In the genomic region with DNA sequence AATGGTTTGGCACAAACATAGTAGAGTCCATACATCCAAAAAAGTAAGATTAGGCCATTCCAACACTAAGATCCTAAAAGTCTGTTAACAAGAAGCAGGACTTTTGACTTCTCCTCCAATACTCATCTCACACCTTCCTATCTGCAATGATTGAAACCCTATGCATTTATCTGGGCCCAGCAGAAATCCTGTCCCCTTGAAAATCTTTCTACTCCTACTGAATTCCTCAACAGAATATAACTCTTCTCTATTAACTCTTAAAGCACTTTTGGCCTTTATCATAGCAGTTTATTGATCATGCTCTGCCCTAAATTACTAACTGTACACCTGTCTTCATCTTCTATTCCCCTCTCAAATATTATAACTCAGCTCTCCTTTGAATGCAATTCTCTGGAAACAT, we compare ENCODE assay signal across 1 cellular context.
TF ChIP-seq lines count a peak whose summit lies in the region.

No MANE protein-coding gene starts in this region.

TF ChIP-seq in neural cell, 6 proteins besides CTCF, POLR2A, EP300 and RAD21 (continued from another document):
- TF ChIP-seq, protein P1, sequence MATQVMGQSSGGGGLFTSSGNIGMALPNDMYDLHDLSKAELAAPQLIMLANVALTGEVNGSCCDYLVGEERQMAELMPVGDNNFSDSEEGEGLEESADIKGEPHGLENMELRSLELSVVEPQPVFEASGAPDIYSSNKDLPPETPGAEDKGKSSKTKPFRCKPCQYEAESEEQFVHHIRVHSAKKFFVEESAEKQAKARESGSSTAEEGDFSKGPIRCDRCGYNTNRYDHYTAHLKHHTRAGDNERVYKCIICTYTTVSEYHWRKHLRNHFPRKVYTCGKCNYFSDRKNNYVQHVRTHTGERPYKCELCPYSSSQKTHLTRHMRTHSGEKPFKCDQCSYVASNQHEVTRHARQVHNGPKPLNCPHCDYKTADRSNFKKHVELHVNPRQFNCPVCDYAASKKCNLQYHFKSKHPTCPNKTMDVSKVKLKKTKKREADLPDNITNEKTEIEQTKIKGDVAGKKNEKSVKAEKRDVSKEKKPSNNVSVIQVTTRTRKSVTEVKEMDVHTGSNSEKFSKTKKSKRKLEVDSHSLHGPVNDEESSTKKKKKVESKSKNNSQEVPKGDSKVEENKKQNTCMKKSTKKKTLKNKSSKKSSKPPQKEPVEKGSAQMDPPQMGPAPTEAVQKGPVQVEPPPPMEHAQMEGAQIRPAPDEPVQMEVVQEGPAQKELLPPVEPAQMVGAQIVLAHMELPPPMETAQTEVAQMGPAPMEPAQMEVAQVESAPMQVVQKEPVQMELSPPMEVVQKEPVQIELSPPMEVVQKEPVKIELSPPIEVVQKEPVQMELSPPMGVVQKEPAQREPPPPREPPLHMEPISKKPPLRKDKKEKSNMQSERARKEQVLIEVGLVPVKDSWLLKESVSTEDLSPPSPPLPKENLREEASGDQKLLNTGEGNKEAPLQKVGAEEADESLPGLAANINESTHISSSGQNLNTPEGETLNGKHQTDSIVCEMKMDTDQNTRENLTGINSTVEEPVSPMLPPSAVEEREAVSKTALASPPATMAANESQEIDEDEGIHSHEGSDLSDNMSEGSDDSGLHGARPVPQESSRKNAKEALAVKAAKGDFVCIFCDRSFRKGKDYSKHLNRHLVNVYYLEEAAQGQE (IDR thresholded peaks at IDR 0.05; ENCODE audit: borderline replicate concordance), result no peak
- TF ChIP-seq POLR2AphosphoS5 (IDR thresholded peaks at IDR 0.05) (no peak), SMC3 (conservative IDR thresholded peaks at IDR 0.05; ENCODE audit: poor library complexity) (no peak), TAF1 (IDR thresholded peaks at IDR 0.05; ENCODE audit: low read depth) (no peak)
TF ChIP-seq in neural cell: peak in this region for 0.
